In the genomic region with DNA sequence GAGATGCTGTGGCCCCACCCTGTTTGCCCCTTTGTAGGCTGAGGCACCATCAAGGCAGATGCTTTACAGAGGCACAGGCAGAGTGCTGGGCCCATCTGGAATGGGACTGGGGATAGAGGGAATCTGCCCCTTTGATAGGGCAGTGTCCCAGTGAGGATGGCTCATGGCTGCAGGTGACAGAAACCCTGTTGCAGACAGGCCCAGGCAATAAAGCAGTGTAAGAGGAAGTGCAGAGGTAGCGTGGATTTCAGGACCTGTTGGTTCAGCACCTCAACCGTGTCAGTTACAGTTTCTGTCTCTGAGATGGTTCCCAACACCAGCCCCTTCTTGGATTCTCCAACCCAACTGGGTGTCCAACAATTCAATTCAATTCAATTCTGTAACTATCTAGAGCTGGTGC, we compare ENCODE assay signal across 1 cellular context.
TF ChIP-seq lines count a peak whose summit lies in the region.

No MANE protein-coding gene starts in this region.

TF ChIP-seq in WTC11, 78 proteins besides CTCF, POLR2A, EP300 and RAD21 (continued from another document):
- TF ChIP-seq, protein P1, sequence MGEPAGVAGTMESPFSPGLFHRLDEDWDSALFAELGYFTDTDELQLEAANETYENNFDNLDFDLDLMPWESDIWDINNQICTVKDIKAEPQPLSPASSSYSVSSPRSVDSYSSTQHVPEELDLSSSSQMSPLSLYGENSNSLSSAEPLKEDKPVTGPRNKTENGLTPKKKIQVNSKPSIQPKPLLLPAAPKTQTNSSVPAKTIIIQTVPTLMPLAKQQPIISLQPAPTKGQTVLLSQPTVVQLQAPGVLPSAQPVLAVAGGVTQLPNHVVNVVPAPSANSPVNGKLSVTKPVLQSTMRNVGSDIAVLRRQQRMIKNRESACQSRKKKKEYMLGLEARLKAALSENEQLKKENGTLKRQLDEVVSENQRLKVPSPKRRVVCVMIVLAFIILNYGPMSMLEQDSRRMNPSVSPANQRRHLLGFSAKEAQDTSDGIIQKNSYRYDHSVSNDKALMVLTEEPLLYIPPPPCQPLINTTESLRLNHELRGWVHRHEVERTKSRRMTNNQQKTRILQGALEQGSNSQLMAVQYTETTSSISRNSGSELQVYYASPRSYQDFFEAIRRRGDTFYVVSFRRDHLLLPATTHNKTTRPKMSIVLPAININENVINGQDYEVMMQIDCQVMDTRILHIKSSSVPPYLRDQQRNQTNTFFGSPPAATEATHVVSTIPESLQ (CRISPR knock-in tag; IDR thresholded peaks at IDR 0.05): no peak
- TF ChIP-seq TCF7 (CRISPR knock-in tag; IDR thresholded peaks at IDR 0.05; ENCODE audit: low read depth) (no peak), HMGA2 (CRISPR knock-in tag; IDR thresholded peaks at IDR 0.05) (no peak)
- TF ChIP-seq, protein P2, sequence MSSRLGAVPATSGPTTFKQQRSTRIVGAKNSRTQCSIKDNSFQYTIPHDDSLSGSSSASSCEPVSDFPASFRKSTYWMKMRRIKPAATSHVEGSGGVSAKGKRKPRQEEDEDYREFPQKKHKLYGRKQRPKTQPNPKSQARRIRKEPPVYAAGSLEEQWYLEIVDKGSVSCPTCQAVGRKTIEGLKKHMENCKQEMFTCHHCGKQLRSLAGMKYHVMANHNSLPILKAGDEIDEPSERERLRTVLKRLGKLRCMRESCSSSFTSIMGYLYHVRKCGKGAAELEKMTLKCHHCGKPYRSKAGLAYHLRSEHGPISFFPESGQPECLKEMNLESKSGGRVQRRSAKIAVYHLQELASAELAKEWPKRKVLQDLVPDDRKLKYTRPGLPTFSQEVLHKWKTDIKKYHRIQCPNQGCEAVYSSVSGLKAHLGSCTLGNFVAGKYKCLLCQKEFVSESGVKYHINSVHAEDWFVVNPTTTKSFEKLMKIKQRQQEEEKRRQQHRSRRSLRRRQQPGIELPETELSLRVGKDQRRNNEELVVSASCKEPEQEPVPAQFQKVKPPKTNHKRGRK (CRISPR knock-in tag; IDR thresholded peaks at IDR 0.05; ENCODE audit: borderline replicate concordance): no peak
- TF ChIP-seq, protein P3, sequence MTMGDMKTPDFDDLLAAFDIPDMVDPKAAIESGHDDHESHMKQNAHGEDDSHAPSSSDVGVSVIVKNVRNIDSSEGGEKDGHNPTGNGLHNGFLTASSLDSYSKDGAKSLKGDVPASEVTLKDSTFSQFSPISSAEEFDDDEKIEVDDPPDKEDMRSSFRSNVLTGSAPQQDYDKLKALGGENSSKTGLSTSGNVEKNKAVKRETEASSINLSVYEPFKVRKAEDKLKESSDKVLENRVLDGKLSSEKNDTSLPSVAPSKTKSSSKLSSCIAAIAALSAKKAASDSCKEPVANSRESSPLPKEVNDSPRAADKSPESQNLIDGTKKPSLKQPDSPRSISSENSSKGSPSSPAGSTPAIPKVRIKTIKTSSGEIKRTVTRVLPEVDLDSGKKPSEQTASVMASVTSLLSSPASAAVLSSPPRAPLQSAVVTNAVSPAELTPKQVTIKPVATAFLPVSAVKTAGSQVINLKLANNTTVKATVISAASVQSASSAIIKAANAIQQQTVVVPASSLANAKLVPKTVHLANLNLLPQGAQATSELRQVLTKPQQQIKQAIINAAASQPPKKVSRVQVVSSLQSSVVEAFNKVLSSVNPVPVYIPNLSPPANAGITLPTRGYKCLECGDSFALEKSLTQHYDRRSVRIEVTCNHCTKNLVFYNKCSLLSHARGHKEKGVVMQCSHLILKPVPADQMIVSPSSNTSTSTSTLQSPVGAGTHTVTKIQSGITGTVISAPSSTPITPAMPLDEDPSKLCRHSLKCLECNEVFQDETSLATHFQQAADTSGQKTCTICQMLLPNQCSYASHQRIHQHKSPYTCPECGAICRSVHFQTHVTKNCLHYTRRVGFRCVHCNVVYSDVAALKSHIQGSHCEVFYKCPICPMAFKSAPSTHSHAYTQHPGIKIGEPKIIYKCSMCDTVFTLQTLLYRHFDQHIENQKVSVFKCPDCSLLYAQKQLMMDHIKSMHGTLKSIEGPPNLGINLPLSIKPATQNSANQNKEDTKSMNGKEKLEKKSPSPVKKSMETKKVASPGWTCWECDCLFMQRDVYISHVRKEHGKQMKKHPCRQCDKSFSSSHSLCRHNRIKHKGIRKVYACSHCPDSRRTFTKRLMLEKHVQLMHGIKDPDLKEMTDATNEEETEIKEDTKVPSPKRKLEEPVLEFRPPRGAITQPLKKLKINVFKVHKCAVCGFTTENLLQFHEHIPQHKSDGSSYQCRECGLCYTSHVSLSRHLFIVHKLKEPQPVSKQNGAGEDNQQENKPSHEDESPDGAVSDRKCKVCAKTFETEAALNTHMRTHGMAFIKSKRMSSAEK (CRISPR knock-in tag; IDR thresholded peaks at IDR 0.05; ENCODE audit: borderline replicate concordance): no peak
- TF ChIP-seq, protein P4, sequence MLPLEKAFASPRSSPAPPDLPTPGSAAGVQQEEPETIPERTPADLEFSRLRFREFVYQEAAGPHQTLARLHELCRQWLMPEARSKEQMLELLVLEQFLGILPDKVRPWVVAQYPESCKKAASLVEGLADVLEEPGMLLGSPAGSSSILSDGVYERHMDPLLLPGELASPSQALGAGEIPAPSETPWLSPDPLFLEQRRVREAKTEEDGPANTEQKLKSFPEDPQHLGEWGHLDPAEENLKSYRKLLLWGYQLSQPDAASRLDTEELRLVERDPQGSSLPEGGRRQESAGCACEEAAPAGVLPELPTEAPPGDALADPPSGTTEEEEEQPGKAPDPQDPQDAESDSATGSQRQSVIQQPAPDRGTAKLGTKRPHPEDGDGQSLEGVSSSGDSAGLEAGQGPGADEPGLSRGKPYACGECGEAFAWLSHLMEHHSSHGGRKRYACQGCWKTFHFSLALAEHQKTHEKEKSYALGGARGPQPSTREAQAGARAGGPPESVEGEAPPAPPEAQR (CRISPR knock-in tag; IDR thresholded peaks at IDR 0.05): no peak
- TF ChIP-seq, protein P5, sequence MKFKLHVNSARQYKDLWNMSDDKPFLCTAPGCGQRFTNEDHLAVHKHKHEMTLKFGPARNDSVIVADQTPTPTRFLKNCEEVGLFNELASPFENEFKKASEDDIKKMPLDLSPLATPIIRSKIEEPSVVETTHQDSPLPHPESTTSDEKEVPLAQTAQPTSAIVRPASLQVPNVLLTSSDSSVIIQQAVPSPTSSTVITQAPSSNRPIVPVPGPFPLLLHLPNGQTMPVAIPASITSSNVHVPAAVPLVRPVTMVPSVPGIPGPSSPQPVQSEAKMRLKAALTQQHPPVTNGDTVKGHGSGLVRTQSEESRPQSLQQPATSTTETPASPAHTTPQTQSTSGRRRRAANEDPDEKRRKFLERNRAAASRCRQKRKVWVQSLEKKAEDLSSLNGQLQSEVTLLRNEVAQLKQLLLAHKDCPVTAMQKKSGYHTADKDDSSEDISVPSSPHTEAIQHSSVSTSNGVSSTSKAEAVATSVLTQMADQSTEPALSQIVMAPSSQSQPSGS (CRISPR knock-in tag; IDR thresholded peaks at IDR 0.05; ENCODE audit: borderline replicate concordance, low read depth): no peak
